8 cellular contexts compared by ENCODE assay signal in the genomic region with DNA sequence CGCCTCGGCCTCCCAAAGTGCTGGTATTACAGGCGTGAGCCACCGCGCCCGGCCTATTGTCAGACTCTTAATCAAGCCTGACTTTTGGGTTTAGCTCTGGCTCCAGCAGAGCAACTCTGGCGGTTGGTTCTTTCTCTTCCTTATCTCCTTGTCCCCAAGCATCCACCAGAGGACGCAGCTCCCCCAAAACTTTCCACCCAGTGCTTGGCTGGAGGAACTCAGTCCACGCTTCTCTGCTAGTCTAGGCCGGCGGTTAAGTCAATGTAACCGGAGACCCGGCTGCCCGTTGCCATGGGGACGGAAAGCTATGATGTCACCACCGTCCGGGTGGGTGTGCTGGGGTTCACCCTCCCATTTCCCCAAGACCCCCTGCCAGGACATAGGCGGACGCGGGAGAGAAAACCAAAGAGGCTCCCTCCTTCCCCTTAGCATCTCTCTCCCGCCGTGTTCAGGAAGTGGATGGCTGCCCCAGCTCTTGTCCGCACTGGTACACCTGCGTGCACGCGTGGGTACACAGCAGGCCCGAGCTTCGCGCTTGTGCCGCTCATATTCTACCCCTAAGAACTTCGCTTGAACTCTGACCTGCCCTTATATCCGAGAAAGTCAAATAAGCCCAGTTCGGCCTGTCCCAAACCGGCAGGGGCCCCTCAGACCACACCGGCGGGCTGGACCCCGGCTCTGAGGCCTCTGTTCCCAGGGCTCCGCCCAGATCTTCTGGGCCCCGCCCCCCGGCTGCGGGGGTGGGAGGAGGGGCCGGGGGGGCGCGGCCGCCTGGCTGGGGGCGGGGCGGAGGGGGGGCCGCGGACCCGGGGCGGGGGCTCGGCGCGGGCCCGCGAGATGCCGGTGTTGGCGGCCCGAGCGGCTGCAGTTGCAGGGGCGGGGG. TPM values are rescaled to one million over a fixed set of nuclear protein-coding genes. Genes with fewer than 3 reads are reported as not detected.
DNase-seq lines count a peak whose midpoint lies in the region; ATAC-seq and TF ChIP-seq lines count a peak whose summit lies in the region.

A gene with protein sequence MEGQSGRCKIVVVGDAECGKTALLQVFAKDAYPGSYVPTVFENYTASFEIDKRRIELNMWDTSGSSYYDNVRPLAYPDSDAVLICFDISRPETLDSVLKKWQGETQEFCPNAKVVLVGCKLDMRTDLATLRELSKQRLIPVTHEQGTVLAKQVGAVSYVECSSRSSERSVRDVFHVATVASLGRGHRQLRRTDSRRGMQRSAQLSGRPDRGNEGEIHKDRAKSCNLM (plus strand): TSS at position 825 of the 883 bp plus-strand sequence. CDS start 117 bp downstream, outside the sequence.

- in situ Hi-C loops in KBM-7 (cut with MboI; ENCODE audit: low pct_unique_long_range_greater_than_20kb, low sequenced_read_pairs): loop anchor here (25.0 kb wide), 1 partner anchor 338 kb away; no protein-coding TSS in a partner anchor

- H3K27me3 ChIP-seq in PC-9 (ENCODE audit: insufficient read depth, low read depth): no peaks in the 10 kb centered on the region

- no peaks in the 10 kb centered on the region for H3K27me3 Mint-ChIP-seq in activated T-cell treated with anti-CD3 and anti-CD28 coated beads, Interleukin-2, amount 50 U/mL, for 4 hours (ENCODE audit: low read depth)

- peaks cover 2% of the 10 kb centered on the region; the same call in 1 of the 2 replicates for H4K20me1 ChIP-seq in PC-9 (ENCODE audit: insufficient read depth)

- peaks cover 21% of the 10 kb centered on the region for H3K4me1 ChIP-seq in PC-9 (replicated peaks; ENCODE audit: insufficient read depth)

- H2AFZ ChIP-seq in PC-9: peak within 1 kb of the TSS; percentile 83

- POLR2A ChIA-PET in PC-9 (lab: Charles Lee; ENCODE audit: unreplicated experiment): interaction anchor here (0.5 to 0.8 kb wide), 8 partner anchors 27 to 451 kb away, joined by 3 to 10 read pairs (median 4); partner anchors contain the start of gene RPL27

- H3K9me2 ChIP-seq in PC-9 (ENCODE audit: insufficient read depth): no peaks in the 10 kb centered on the region

- DNase-seq in GM03348 (ENCODE audit: low spot score): peak; percentile 97
- DNase-seq in KBM-7: peak; percentile 95
- DNase-seq in PC-9: peak; percentile 80 to 82
- peak; percentile 76 for DNase-seq in activated T-cell treated with anti-CD3 and anti-CD28 coated beads, Interleukin-2, amount 50 U/mL, for 4 hours
- peak; percentile 86 for DNase-seq in mucosa of gallbladder (ENCODE audit: low spot score)
- peak; percentile 54 to 64 for DNase-seq in stimulated activated CD8-positive, alpha-beta memory T cell treated with anti-CD3 and anti-CD28 coated beads, Interleukin-2, amount 100 ng/mL, for 1 hour (ENCODE audit: low read depth in 2 of 2)

- intact Hi-C loops in PC-9 (cut with micrococcal nuclease; ENCODE audit: unreplicated experiment): loop anchor here (5.0 kb wide), 1 partner anchor 338 kb away; no protein-coding TSS in a partner anchor

- TSS peak; percentile 22 for BruUV-seq in PC-9 (replicated peaks; lab: Mats Ljungman, UMichigan)

- H3F3A ChIP-seq in PC-9 (ENCODE audit: insufficient read depth, low read depth): peaks cover 41% of the 10 kb centered on the region; the same call in 1 of the 2 replicates

- H3K79me2 ChIP-seq in PC-9 (ENCODE audit: low read depth): peaks cover 12% of the 10 kb centered on the region

- H3K4me3 ChIP-seq in PC-9: peak within 1 kb of the TSS; percentile 58

- peak; percentile 73 for TF ChIP-seq CTCF in PC-9 (conservative IDR thresholded peaks at IDR 0.05)

- no peaks in the 10 kb centered on the region for H3K9me3 ChIP-seq in PC-9 (ENCODE audit: insufficient read depth, low read depth)

- H3K4me3 Mint-ChIP-seq in activated T-cell treated with anti-CD3 and anti-CD28 coated beads, Interleukin-2, amount 50 U/mL, for 4 hours: peak within 1 kb of the TSS; percentile 84

- no peak within 1 kb of the TSS for H3K27ac ChIP-seq in PC-9

- no peaks in the 10 kb centered on the region for H3K36me3 Mint-ChIP-seq in activated T-cell treated with anti-CD3 and anti-CD28 coated beads, Interleukin-2, amount 50 U/mL, for 4 hours (ENCODE audit: insufficient read depth)

- no peaks in the 10 kb centered on the region for H3K9me3 Mint-ChIP-seq in activated T-cell treated with anti-CD3 and anti-CD28 coated beads, Interleukin-2, amount 50 U/mL, for 4 hours

- ATAC-seq in activated T-cell treated with anti-CD3 and anti-CD28 coated beads, Interleukin-2, amount 50 U/mL, for 4 hours: peak; percentile 57 to 60
- ATAC-seq in esophagus mucosa (peak; percentile 58), GM19328 (IDR thresholded peaks at IDR 0.05; ENCODE audit: unreplicated experiment) (no peak)

- CTCF ChIA-PET in PC-9 (lab: Charles Lee): interaction anchor here (0.6 kb wide), 1 partner anchor 351 kb away, joined by 4 read pairs; no protein-coding TSS in a partner anchor

- H3K4me1 Mint-ChIP-seq in activated T-cell treated with anti-CD3 and anti-CD28 coated beads, Interleukin-2, amount 50 U/mL, for 4 hours (ENCODE audit: low read depth): peaks cover 22% of the 10 kb centered on the region

- peak within 1 kb of the TSS; percentile 78 for H3K4me2 ChIP-seq in PC-9

- H3K36me3 ChIP-seq in PC-9 (ENCODE audit: low read depth): no peaks in the 10 kb centered on the region

RNA-seq across cellular contexts. Expression of the gene that starts here (rescaled TPM):
- total RNA-seq in PC-9 (2021) (0.26 and 0.43 TPM in 2 replicates), esophagus mucosa (0.16 TPM), mucosa of gallbladder (2.8 TPM)
- total RNA-seq in activated T-cell treated with anti-CD3 and anti-CD28 coated beads, Interleukin-2, amount 50 U/mL, for 4 hours: under 1 TPM; 0.13 to 0.33 (median 0.24) TPM

Comparison
In these comparisons a context has a peak if more than half of its experiments do, and no peak if none do; other contexts are left out.
1. Peak in DNase-seq, H3K4me3 ChIP-seq and H3K4me2 ChIP-seq in PC-9; RNA of the gene not detected or under 1 TPM.
2. Peak in DNase-seq and ATAC-seq in activated T-cell treated with anti-CD3 and anti-CD28 coated beads, Interleukin-2, amount 50 U/mL, for 4 hours; RNA of the gene not detected or under 1 TPM.
3. Peak in ATAC-seq in esophagus mucosa; RNA of the gene not detected or under 1 TPM.